ENCODE assay signal across 1 cellular context in the genomic region with DNA sequence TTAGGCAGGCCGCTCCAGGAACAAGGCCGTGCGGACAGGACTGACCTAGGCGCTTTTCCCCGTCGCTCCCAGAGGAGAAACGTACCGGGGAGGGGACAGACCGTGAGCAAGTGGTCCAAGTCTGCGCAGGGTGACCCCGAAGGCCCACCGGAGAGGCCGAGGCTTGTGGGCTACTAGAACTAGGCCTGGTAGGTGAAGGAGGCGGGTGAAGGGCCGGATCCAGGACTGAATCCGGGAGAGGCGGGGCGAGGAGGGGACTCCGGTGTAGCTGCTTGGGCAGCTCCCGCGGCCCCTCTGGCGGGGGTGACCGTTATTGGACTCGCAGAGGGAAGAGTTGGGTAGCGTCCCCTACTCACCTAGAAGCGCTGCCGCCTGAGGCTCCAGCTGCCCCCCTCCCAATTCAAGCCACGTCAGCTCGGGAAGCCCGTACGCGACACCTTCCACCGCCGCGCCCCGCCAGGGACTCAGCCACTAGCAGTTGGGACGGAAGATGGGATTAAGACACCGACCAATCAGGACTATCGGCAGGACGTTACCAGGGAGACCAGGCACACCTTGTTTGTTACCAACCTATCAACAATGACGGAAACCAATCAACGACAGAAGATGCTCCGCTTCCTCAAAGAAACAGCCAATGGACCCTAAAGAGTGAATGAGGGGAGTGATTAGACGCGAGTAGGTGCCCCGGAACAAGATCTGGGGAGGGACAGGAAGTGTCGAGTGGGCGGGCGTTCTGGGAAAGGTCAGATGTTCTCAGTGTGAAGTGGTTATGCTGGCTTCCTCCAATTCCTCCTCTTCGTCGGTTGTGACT.
TF ChIP-seq lines count a peak whose summit lies in the region.

Gene GOLGB1, minus strand, starts transcription at position 466 of the 811 bp plus-strand sequence. CDS start 18,770 bp downstream, outside the sequence.

TF ChIP-seq in K562, 482 proteins besides CTCF, POLR2A, EP300 and RAD21 (continued from another document and continues in another):
- TF ChIP-seq DEAF1 (CRISPR knock-in tag; IDR thresholded peaks at IDR 0.05) = no peak
- TF ChIP-seq, protein P1, sequence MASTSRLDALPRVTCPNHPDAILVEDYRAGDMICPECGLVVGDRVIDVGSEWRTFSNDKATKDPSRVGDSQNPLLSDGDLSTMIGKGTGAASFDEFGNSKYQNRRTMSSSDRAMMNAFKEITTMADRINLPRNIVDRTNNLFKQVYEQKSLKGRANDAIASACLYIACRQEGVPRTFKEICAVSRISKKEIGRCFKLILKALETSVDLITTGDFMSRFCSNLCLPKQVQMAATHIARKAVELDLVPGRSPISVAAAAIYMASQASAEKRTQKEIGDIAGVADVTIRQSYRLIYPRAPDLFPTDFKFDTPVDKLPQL (IDR thresholded peaks at IDR 0.05; ENCODE audit: extremely low read depth, insufficient read length) = no peak
- TF ChIP-seq HOMEZ (CRISPR knock-in tag; IDR thresholded peaks at IDR 0.05) = no peak
- peak; percentile 72 for TF ChIP-seq ATF7 (IDR thresholded peaks at IDR 0.05)
- no peak for TF ChIP-seq NR2F6 (CRISPR knock-in tag; IDR thresholded peaks at IDR 0.05)
- TF ChIP-seq, protein P2, sequence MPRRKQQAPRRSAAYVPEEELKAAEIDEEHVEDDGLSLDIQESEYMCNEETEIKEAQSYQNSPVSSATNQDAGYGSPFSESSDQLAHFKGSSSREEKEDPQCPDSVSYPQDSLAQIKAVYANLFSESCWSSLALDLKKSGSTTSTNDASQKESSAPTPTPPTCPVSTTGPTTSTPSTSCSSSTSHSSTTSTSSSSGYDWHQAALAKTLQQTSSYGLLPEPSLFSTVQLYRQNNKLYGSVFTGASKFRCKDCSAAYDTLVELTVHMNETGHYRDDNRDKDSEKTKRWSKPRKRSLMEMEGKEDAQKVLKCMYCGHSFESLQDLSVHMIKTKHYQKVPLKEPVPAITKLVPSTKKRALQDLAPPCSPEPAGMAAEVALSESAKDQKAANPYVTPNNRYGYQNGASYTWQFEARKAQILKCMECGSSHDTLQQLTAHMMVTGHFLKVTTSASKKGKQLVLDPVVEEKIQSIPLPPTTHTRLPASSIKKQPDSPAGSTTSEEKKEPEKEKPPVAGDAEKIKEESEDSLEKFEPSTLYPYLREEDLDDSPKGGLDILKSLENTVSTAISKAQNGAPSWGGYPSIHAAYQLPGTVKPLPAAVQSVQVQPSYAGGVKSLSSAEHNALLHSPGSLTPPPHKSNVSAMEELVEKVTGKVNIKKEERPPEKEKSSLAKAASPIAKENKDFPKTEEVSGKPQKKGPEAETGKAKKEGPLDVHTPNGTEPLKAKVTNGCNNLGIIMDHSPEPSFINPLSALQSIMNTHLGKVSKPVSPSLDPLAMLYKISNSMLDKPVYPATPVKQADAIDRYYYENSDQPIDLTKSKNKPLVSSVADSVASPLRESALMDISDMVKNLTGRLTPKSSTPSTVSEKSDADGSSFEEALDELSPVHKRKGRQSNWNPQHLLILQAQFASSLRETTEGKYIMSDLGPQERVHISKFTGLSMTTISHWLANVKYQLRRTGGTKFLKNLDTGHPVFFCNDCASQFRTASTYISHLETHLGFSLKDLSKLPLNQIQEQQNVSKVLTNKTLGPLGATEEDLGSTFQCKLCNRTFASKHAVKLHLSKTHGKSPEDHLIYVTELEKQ (CRISPR knock-in tag; IDR thresholded peaks at IDR 0.05) = no peak
- no peak for TF ChIP-seq ZNF766 (CRISPR knock-in tag; conservative IDR thresholded peaks at IDR 0.05)
- TF ChIP-seq ZMIZ1 (IDR thresholded peaks at IDR 0.05; ENCODE audit: low read depth in 2 of 2, low read length in 2 of 2) = no peak
- TF ChIP-seq HLTF (IDR thresholded peaks at IDR 0.05) = no peak
- TF ChIP-seq ARNT (IDR thresholded peaks at IDR 0.05) = no peak
- TF ChIP-seq ZNF77 (CRISPR knock-in tag; IDR thresholded peaks at IDR 0.05) = no peak
- TF ChIP-seq MTA2 (IDR thresholded peaks at IDR 0.05; ENCODE audit: low read depth) = peak; percentile 85
- no peak for TF ChIP-seq DPF2 (IDR thresholded peaks at IDR 0.05)
- TF ChIP-seq ZBTB17 (CRISPR knock-in tag; IDR thresholded peaks at IDR 0.05) = no peak
- TF ChIP-seq PRMT5 (CRISPR knock-in tag; IDR thresholded peaks at IDR 0.05) = 0 out of 2 replicates have a peak, but pooled peaks have one; percentile 21
- no peak for TF ChIP-seq KDM4B (IDR thresholded peaks at IDR 0.05; ENCODE audit: borderline replicate concordance in 2 of 2, low read depth in 1 of 2)
- no peak for TF ChIP-seq RBM17 (IDR thresholded peaks at IDR 0.05; ENCODE audit: borderline replicate concordance, low read depth, low read length)
- no peak for TF ChIP-seq HMG20B (CRISPR knock-in tag; IDR thresholded peaks at IDR 0.05)
- TF ChIP-seq JUND (IDR thresholded peaks at IDR 0.05; ENCODE audit: borderline replicate concordance, low read depth, low read length) = peak; percentile 10; the same call in 1 of the 2 replicates
- no peak; the same call in 2 of the 3 replicates for TF ChIP-seq JUND (tag; IDR thresholded peaks at IDR 0.05; ENCODE audit: borderline replicate concordance, low read depth, low read length)
- peak; percentile 88 for TF ChIP-seq RBM25 (IDR thresholded peaks at IDR 0.05; ENCODE audit: low read depth, low read length, severe bottlenecking)
- no peak for TF ChIP-seq HNRNPH1 (optimal IDR thresholded peaks at IDR 0.05; ENCODE audit: low read depth, low read length)
- peak; percentile 58; the same call in 1 of the 2 replicates for TF ChIP-seq POLR2AphosphoS5 (IDR thresholded peaks at IDR 0.05; ENCODE audit: control insufficient read depth, insufficient read depth, low read depth, low read length)
- no peak for TF ChIP-seq ZNF561 (CRISPR knock-in tag; conservative IDR thresholded peaks at IDR 0.05)
- no peak for TF ChIP-seq SMARCA4 (IDR thresholded peaks at IDR 0.05)
- no peak for TF ChIP-seq FOXA3 (CRISPR knock-in tag; conservative IDR thresholded peaks at IDR 0.05 in 1 of 2, IDR thresholded peaks at IDR 0.05 in 1 of 2)
- TF ChIP-seq HDAC3 (IDR thresholded peaks at IDR 0.05; ENCODE audit: borderline replicate concordance, partially characterized antibody) = no peak
- no peak for TF ChIP-seq ATF1 (CRISPR knock-in tag; IDR thresholded peaks at IDR 0.05)
- peak; percentile 91 for TF ChIP-seq ATF1 (tag; IDR thresholded peaks at IDR 0.05)
- TF ChIP-seq, protein P3, sequence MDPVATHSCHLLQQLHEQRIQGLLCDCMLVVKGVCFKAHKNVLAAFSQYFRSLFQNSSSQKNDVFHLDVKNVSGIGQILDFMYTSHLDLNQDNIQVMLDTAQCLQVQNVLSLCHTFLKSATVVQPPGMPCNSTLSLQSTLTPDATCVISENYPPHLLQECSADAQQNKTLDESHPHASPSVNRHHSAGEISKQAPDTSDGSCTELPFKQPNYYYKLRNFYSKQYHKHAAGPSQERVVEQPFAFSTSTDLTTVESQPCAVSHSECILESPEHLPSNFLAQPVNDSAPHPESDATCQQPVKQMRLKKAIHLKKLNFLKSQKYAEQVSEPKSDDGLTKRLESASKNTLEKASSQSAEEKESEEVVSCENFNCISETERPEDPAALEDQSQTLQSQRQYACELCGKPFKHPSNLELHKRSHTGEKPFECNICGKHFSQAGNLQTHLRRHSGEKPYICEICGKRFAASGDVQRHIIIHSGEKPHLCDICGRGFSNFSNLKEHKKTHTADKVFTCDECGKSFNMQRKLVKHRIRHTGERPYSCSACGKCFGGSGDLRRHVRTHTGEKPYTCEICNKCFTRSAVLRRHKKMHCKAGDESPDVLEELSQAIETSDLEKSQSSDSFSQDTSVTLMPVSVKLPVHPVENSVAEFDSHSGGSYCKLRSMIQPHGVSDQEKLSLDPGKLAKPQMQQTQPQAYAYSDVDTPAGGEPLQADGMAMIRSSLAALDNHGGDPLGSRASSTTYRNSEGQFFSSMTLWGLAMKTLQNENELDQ (CRISPR knock-in tag; IDR thresholded peaks at IDR 0.05; ENCODE audit: borderline replicate concordance) = no peak
- no peak for TF ChIP-seq NFE2L1 (tag; IDR thresholded peaks at IDR 0.05; ENCODE audit: borderline replicate concordance, low read depth)
- TF ChIP-seq MLX (CRISPR knock-in tag; conservative IDR thresholded peaks at IDR 0.05) = no peak
- TF ChIP-seq, protein P4, sequence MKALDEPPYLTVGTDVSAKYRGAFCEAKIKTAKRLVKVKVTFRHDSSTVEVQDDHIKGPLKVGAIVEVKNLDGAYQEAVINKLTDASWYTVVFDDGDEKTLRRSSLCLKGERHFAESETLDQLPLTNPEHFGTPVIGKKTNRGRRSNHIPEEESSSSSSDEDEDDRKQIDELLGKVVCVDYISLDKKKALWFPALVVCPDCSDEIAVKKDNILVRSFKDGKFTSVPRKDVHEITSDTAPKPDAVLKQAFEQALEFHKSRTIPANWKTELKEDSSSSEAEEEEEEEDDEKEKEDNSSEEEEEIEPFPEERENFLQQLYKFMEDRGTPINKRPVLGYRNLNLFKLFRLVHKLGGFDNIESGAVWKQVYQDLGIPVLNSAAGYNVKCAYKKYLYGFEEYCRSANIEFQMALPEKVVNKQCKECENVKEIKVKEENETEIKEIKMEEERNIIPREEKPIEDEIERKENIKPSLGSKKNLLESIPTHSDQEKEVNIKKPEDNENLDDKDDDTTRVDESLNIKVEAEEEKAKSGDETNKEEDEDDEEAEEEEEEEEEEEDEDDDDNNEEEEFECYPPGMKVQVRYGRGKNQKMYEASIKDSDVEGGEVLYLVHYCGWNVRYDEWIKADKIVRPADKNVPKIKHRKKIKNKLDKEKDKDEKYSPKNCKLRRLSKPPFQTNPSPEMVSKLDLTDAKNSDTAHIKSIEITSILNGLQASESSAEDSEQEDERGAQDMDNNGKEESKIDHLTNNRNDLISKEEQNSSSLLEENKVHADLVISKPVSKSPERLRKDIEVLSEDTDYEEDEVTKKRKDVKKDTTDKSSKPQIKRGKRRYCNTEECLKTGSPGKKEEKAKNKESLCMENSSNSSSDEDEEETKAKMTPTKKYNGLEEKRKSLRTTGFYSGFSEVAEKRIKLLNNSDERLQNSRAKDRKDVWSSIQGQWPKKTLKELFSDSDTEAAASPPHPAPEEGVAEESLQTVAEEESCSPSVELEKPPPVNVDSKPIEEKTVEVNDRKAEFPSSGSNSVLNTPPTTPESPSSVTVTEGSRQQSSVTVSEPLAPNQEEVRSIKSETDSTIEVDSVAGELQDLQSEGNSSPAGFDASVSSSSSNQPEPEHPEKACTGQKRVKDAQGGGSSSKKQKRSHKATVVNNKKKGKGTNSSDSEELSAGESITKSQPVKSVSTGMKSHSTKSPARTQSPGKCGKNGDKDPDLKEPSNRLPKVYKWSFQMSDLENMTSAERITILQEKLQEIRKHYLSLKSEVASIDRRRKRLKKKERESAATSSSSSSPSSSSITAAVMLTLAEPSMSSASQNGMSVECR (CRISPR knock-in tag; IDR thresholded peaks at IDR 0.05) = peak; percentile 77; the same call in 1 of the 2 replicates
- no peak for TF ChIP-seq CBFA2T2 (conservative IDR thresholded peaks at IDR 0.05)
- TF ChIP-seq ZNF584 (CRISPR knock-in tag; IDR thresholded peaks at IDR 0.05; ENCODE audit: low read depth) = no peak
- TF ChIP-seq NCOA4 (IDR thresholded peaks at IDR 0.05; ENCODE audit: partially characterized antibody) = no peak
- TF ChIP-seq SRF (CRISPR knock-in tag; IDR thresholded peaks at IDR 0.05) = no peak
- no peak for TF ChIP-seq HDAC6 (IDR thresholded peaks at IDR 0.05; ENCODE audit: low read depth, low read length)
- no peak for TF ChIP-seq COPS2 (conservative IDR thresholded peaks at IDR 0.05)
- no peak for TF ChIP-seq FOXA1 (IDR thresholded peaks at IDR 0.05; ENCODE audit: borderline replicate concordance)
- TF ChIP-seq BRD9 (IDR thresholded peaks at IDR 0.05; ENCODE audit: low read depth, partially characterized antibody) = no peak
- no peak for TF ChIP-seq GTF2A2 (tag; IDR thresholded peaks at IDR 0.05)
- no peak for TF ChIP-seq ZNF124 (CRISPR knock-in tag; IDR thresholded peaks at IDR 0.05)
